In the genomic region with DNA sequence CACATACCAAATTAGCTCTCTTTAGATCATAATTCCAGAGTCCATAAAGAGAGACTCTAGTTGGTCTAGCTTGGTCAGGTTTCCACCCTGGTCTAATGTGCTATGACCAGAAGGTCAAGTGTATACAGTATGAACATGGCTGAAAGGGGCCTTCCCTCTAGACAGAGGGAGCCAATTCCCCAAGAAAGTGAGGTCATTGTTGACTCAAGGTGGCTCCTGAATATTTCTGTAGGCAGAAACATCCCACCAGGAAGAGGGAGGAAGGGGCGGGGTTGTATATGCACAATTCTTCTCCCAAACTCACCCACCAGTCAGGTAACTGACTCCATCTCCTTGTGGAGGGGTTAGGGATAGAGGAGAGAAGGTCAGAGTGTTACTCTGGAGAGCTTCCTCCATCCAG, we compare ENCODE assay signal across 28 cellular contexts.
A peak's percentile ranks its signal among the peaks of the same experiment; 100 is the strongest.
DNase-seq lines count a peak whose midpoint lies in the region; ATAC-seq, FAIRE-seq and TF ChIP-seq lines count a peak whose summit lies in the region.
"Had no signal": no experiment of that assay in that cellular context is flagged by ENCODE, and none has a peak within 500 bp of the region (broad histone marks: within the 10 kb centered on the region; RNA-seq: fewer than 3 reads in every experiment).

No MANE protein-coding gene starts in this region.

- no peak overlapping the region for H3K4me3 Mint-ChIP-seq in CD4-positive, alpha-beta T cell
- H3K4me3 Mint-ChIP-seq: CD14-positive monocyte had no signal

- no peak for FAIRE-seq in frontal cortex (lab: Jason Lieb, UNC)
- FAIRE-seq: G401.6 had no signal

- H3K4me1 ChIP-seq in PC-9 (replicated peaks; ENCODE audit: insufficient read depth) = peaks cover 42% of the 10 kb centered on the region
- H3K4me1 ChIP-seq: BE2C, HAP-1 had no signal

- intact Hi-C loops in CD4-positive, alpha-beta T cell (cut with DNase I, micrococcal nuclease) = no loop called here
- intact Hi-C loops in PC-9 (cut with micrococcal nuclease; ENCODE audit: unreplicated experiment) = no loop called here

- no TSS peak for BruUV-seq in PC-9 (replicated peaks; lab: Mats Ljungman, UMichigan)

- no peaks in the 10 kb centered on the region for H3K9me3 ChIP-seq in CD4-positive, alpha-beta T cell (ENCODE audit: control insufficient read depth, low read length)
- no peaks in the 10 kb centered on the region for H3K9me3 ChIP-seq in PC-9 (ENCODE audit: insufficient read depth, low read depth)
- H3K9me3 ChIP-seq: BE2C, HAP-1 had no signal

- no peak overlapping the region for H2AFZ ChIP-seq in PC-9

- CTCF ChIA-PET in CD4-positive, alpha-beta T cell (lab: Charles Lee) = no interaction called here
- CTCF ChIA-PET in PC-9 (lab: Charles Lee) = no interaction called here

- no peak for DNase-seq in CD4-positive, alpha-beta T cell
- DNase-seq in PC-9 = peak in 1 of 2 experiments; percentile 79
- peak; percentile 39 for DNase-seq in kidney tubule cell (ENCODE audit: low spot score)
- DNase-seq in renal cortical epithelial cell (ENCODE audit: low read depth) = peak; percentile 18
- DNase-seq in ecto neural progenitor cell (ENCODE audit: low spot score) = no peak
- DNase-seq in activated effector memory CD4-positive, alpha-beta T cell treated with anti-CD3 and anti-CD28 coated beads, Interleukin-2, amount 50 U/mL, for 16 hours = no peak
- DNase-seq in frontal cortex (ENCODE audit: low spot score in 2 of 2) = no peak
- DNase-seq: BE2C; Calu3; DMS153; GOT3; KBM-7; MV-4-11; NCI-H1105; NCI-H1436 treated with DMSO at 0.1 percent for 48 hours; NCI-H187 treated with DMSO at 0.1 percent for 48 hours; NCI-H2171 treated with DMSO at 0.1 percent for 48 hours; NCI-H345; NCI-H510A treated with DMSO at 0.1 percent for 48 hours; NCI-H82; NK-92 treated with Interleukin-12 subunit alpha and Interleukin-12 subunit beta, amount 100 ng/mL, for 24 hours; SHP77 had no signal

- no peaks in the 10 kb centered on the region for H3K9me2 ChIP-seq in PC-9 (ENCODE audit: insufficient read depth)

- peaks cover 16% of the 10 kb centered on the region for H3F3A ChIP-seq in PC-9 (ENCODE audit: insufficient read depth, low read depth)

- H3K27ac Mint-ChIP-seq in CD4-positive, alpha-beta T cell = peak overlapping the region; percentile 3
- H3K27ac Mint-ChIP-seq: CD14-positive monocyte had no signal

- H3K36me3 ChIP-seq in PC-9 (ENCODE audit: low read depth) = no peaks in the 10 kb centered on the region
- H3K36me3 ChIP-seq: BE2C, HAP-1 had no signal

- no peak overlapping the region for H3K4me3 ChIP-seq in PC-9
- H3K4me3 ChIP-seq: HAP-1 had no signal

- no peak for TF ChIP-seq CTCF in CD4-positive, alpha-beta T cell (IDR thresholded peaks at IDR 0.05)
- no peak for TF ChIP-seq CTCF in PC-9 (conservative IDR thresholded peaks at IDR 0.05)

- no peaks in the 10 kb centered on the region for H3K27me3 Mint-ChIP-seq in CD4-positive, alpha-beta T cell

- H3K4me2 ChIP-seq in PC-9 = peak overlapping the region; percentile 11; the same call in 1 of the 2 replicates

- no peaks in the 10 kb centered on the region for H3K36me3 Mint-ChIP-seq in CD4-positive, alpha-beta T cell (ENCODE audit: low read depth)
- H3K36me3 Mint-ChIP-seq: CD14-positive monocyte had no signal

- no peaks in the 10 kb centered on the region for H3K9me3 Mint-ChIP-seq in CD4-positive, alpha-beta T cell

- no peaks in the 10 kb centered on the region for H3K79me2 ChIP-seq in PC-9 (ENCODE audit: low read depth)

- H3K27ac ChIP-seq in CD4-positive, alpha-beta T cell (ENCODE audit: low read depth, low read length) = no peak overlapping the region
- H3K27ac ChIP-seq in PC-9 = no peak overlapping the region
- H3K27ac ChIP-seq: 22Rv1, RWPE1 had no signal

- no peak for ATAC-seq in CD4-positive, alpha-beta T cell (ENCODE audit: poor library complexity)
- ATAC-seq: Panc1 had no signal

- no peaks in the 10 kb centered on the region for H4K20me1 ChIP-seq in PC-9 (ENCODE audit: insufficient read depth)

- no peaks in the 10 kb centered on the region for H3K27me3 ChIP-seq in CD4-positive, alpha-beta T cell (ENCODE audit: control insufficient read depth, insufficient read depth, low read length)
- no peaks in the 10 kb centered on the region for H3K27me3 ChIP-seq in PC-9 (ENCODE audit: insufficient read depth, low read depth)
- H3K27me3 ChIP-seq: BE2C had no signal

- POLR2A ChIA-PET in CD4-positive, alpha-beta T cell (lab: Charles Lee) = no interaction called here
- POLR2A ChIA-PET in PC-9 (lab: Charles Lee; ENCODE audit: unreplicated experiment) = no interaction called here

- peaks cover 60% of the 10 kb centered on the region for H3K4me1 Mint-ChIP-seq in CD4-positive, alpha-beta T cell (ENCODE audit: low read depth)

Comparison
In these comparisons a context has a peak if more than half of its experiments do, and no peak if none do; other contexts are left out.
1. DNase-seq: peak in kidney tubule cell (single experiment) and renal cortical epithelial cell (single experiment); none in CD4-positive, alpha-beta T cell (0 of 10), ecto neural progenitor cell (single experiment), activated effector memory CD4-positive, alpha-beta T cell treated with anti-CD3 and anti-CD28 coated beads, Interleukin-2, amount 50 U/mL, for 16 hours (single experiment) and frontal cortex (0 of 2).